Comparison of ENCODE assay signal across 21 cellular contexts in the genomic region with DNA sequence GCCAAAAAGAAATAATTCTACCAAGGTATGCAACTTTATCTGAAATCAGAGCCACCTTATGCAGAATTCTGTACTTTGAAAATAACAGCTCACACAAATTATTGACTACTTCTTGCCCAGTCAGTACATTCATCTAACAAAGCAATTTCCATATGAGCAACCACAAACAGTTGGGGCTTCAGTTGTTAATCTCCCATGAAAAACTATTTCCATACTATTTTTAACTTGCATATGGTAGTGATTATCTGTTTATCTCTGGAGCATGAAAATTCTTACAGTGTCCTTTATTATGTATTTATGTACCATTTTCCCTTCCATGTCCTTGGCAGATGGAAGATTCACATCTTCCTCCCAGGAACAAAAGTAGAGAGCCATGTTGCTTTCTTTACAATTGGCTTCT.
"Had no signal": no experiment of that assay in that cellular context is flagged by ENCODE, and none has a peak within 500 bp of the region (broad histone marks: within the 10 kb centered on the region; RNA-seq: fewer than 3 reads in every experiment).

No MANE protein-coding gene starts in this region.

- ATAC-seq: activated CD8-positive, alpha-beta T cell treated with anti-CD3 and anti-CD28 coated beads for 36 hours; activated T-helper 17 cell treated with anti-CD3 and anti-CD28 coated beads, Interleukin-2, amount 50 U/mL, for 72 hours; stimulated activated naive CD8-positive, alpha-beta T cell treated with anti-CD3 and anti-CD28 coated beads, Interleukin-15, Interleukin-2, amounts not matched to agents 100 U/mL and 50 U/mL, for 24 hours had no signal

- H3K4me3 ChIP-seq: hepatocyte, neural progenitor cell, prostate gland, right atrium auricular region, skin epidermis, tibial nerve, uterus had no signal

- DNase-seq: activated CD4-positive, alpha-beta T cell treated with anti-CD3 and anti-CD28 coated beads for 48 hours; activated CD4-positive, CD25-positive, alpha-beta regulatory T cell; activated CD8-positive, alpha-beta T cell treated with anti-CD3 and anti-CD28 coated beads for 36 hours; activated naive CD4-positive, alpha-beta T cell; activated naive CD8-positive, alpha-beta T cell treated with anti-CD3 and anti-CD28 coated beads, Interleukin-2, amount 10 ng/mL, durations not matched to agents 7 days and 5 days; activated T-cell treated with anti-CD3 and anti-CD28 coated beads, Interleukin-2, amount 50 U/mL, for 1 hour; brain microvascular endothelial cell; central memory CD4-positive, alpha-beta T cell; endodermal cell; naive B cell; stimulated activated naive CD8-positive, alpha-beta T cell treated with anti-CD3 and anti-CD28 coated beads, Interleukin-15, Interleukin-2, amounts not matched to agents 100 U/mL and 50 U/mL, for 24 hours; substantia nigra; T1000; uterus had no signal
